Comparison of ENCODE assay signal across 21 cellular contexts in the genomic region with DNA sequence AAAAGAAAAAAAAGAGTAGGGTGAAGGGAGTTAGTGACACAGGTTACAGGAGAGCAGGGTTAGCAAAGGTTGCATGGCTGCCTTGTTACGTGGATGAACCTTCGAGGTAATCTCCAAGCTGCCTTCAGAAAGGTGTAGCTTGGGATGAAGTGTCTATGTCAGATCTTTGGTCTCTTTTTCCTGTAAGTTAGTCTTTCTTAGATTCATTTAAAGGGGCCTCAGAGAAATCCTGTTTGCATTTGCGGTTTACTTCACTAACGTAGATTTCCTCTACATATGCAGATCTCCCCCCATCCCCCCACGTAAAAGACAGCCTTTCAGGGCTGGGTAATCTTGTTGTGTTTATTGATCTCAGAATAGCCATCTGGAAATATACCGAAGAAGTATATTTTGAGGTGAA.
A peak's percentile ranks its signal among the peaks of the same experiment; 100 is the strongest.
DNase-seq lines count a peak whose midpoint lies in the region; ATAC-seq and TF ChIP-seq lines count a peak whose summit lies in the region.
"Had no signal": no experiment of that assay in that cellular context is flagged by ENCODE, and none has a peak within 500 bp of the region (broad histone marks: within the 10 kb centered on the region; RNA-seq: fewer than 3 reads in every experiment).

No MANE protein-coding gene starts in this region.

- H3F3A ChIP-seq in OCI-LY1 (ENCODE audit: insufficient read depth, low read length), result no peaks in the 10 kb centered on the region; the same call in 1 of the 2 replicates

- H3K36me3 Mint-ChIP-seq in activated naive CD8-positive, alpha-beta T cell treated with anti-CD3 and anti-CD28 coated beads, Interleukin-2, amount 50 U/mL, for 24 hours (ENCODE audit: low read depth), result peaks cover 4% of the 10 kb centered on the region
- H3K36me3 Mint-ChIP-seq: natural killer cell had no signal

- no peaks in the 10 kb centered on the region for H4K20me1 ChIP-seq in OCI-LY1 (ENCODE audit: insufficient read depth, low read length)

- DNase-seq in stimulated activated naive CD4-positive, alpha-beta T cell (lab: John Stamatoyannopoulos, UW), result peak in 5 of 6 experiments; percentile 28 to 80 (median 77)
- DNase-seq in stimulated activated naive CD4-positive, alpha-beta T cell treated with Interleukin-2 at 50 U/mL for 16 hours (lab: John Stamatoyannopoulos, UW), result no peak
- peak; percentile 17 for DNase-seq in activated naive CD8-positive, alpha-beta T cell treated with anti-CD3 and anti-CD28 coated beads, Interleukin-2, amount 50 U/mL, for 24 hours
- no peak for DNase-seq in upper lobe of right lung
- DNase-seq in mucosa of descending colon, result no peak
- DNase-seq: DMS 273 treated with DMSO at 0.1 percent for 48 hours; endodermal cell; GF-D8; kidney; mammary epithelial cell; natural killer cell; NCI-H69; PC-3; posterior cingulate gyrus; stimulated activated CD4-positive, alpha-beta T cell treated with anti-CD3 and anti-CD28 coated beads, Interleukin-4, amount 100 ng/mL, for 24 hours had no signal

- no peak for TF ChIP-seq CTCF in OCI-LY1 (IDR thresholded peaks at IDR 0.05; ENCODE audit: low read length)
- TF ChIP-seq CTCF in upper lobe of right lung (IDR thresholded peaks at IDR 0.05), result no peak
- no peak for TF ChIP-seq CTCF in mucosa of descending colon (IDR thresholded peaks at IDR 0.05)

- H3K9me3 ChIP-seq in OCI-LY1 (ENCODE audit: low read length) (no peaks in the 10 kb centered on the region), upper lobe of right lung (no peaks in the 10 kb centered on the region), mucosa of descending colon (no peaks in the 10 kb centered on the region)
- H3K9me3 ChIP-seq: thoracic aorta had no signal

- H3K27ac ChIP-seq in OCI-LY1 (ENCODE audit: low read depth, low read length, poor library complexity, severe bottlenecking) (peak overlapping the region; percentile 62), upper lobe of right lung (no peak overlapping the region)
- H3K27ac ChIP-seq: cardiac muscle cell, hepatocyte, thoracic aorta had no signal

- H3K79me2 ChIP-seq in OCI-LY1 (ENCODE audit: insufficient read depth, low read length), result 0 out of 2 replicates have a peak, but pooled peaks cover 17% of the 10 kb centered on the region
- H3K79me2 ChIP-seq: hepatocyte had no signal

- no peak overlapping the region for H2AFZ ChIP-seq in OCI-LY1 (ENCODE audit: low read length)
- H2AFZ ChIP-seq: hepatocyte had no signal

- no peak overlapping the region for H3K9ac ChIP-seq in OCI-LY1 (ENCODE audit: low read length)

- peak; percentile 17 for ATAC-seq in activated naive CD8-positive, alpha-beta T cell treated with anti-CD3 and anti-CD28 coated beads, Interleukin-2, amount 50 U/mL, for 24 hours
- ATAC-seq in upper lobe of right lung (no peak), HG03108 (IDR thresholded peaks at IDR 0.05; ENCODE audit: unreplicated experiment) (no peak), mucosa of descending colon (no peak)
- ATAC-seq: natural killer cell, PC-3 had no signal

- H3K36me3 ChIP-seq in OCI-LY1 (ENCODE audit: insufficient read depth, low read length) (peaks cover 58% of the 10 kb centered on the region), upper lobe of right lung (peaks cover 18% of the 10 kb centered on the region), mucosa of descending colon (ENCODE audit: low read depth) (no peaks in the 10 kb centered on the region)

- H3K4me2 ChIP-seq in OCI-LY1 (ENCODE audit: low read length), result peak overlapping the region; percentile 39
- H3K4me2 ChIP-seq: hepatocyte had no signal

- H3K4me1 ChIP-seq in OCI-LY1 (ENCODE audit: insufficient read depth, low read length, severe bottlenecking) (peaks cover 30% of the 10 kb centered on the region), upper lobe of right lung (no peaks in the 10 kb centered on the region), mucosa of descending colon (ENCODE audit: low read depth) (no peaks in the 10 kb centered on the region)

- H3K9me2 ChIP-seq in OCI-LY1 (ENCODE audit: low read depth, low read length), result no peaks in the 10 kb centered on the region

- peaks cover 70% of the 10 kb centered on the region for H3K4me1 Mint-ChIP-seq in activated naive CD8-positive, alpha-beta T cell treated with anti-CD3 and anti-CD28 coated beads, Interleukin-2, amount 50 U/mL, for 24 hours

- H3K4me3 Mint-ChIP-seq in activated naive CD8-positive, alpha-beta T cell treated with anti-CD3 and anti-CD28 coated beads, Interleukin-2, amount 50 U/mL, for 24 hours, result peak overlapping the region; percentile 53
- H3K4me3 Mint-ChIP-seq: endodermal cell, natural killer cell had no signal

- intact Hi-C loops in upper lobe of right lung (cut with DNase I), result no loop called here
- intact Hi-C loops in mucosa of descending colon (cut with DNase I, micrococcal nuclease), result no loop called here

- no peak overlapping the region for H3K4me3 ChIP-seq in OCI-LY1 (ENCODE audit: low read depth, low read length, poor library complexity, severe bottlenecking)
- no peak overlapping the region for H3K4me3 ChIP-seq in upper lobe of right lung
- no peak overlapping the region for H3K4me3 ChIP-seq in mucosa of descending colon
- H3K4me3 ChIP-seq: cardiac muscle cell, hepatocyte, SK-N-MC, thoracic aorta had no signal

- H3K27me3 Mint-ChIP-seq in activated naive CD8-positive, alpha-beta T cell treated with anti-CD3 and anti-CD28 coated beads, Interleukin-2, amount 50 U/mL, for 24 hours, result no peaks in the 10 kb centered on the region

- H3K27ac Mint-ChIP-seq in activated naive CD8-positive, alpha-beta T cell treated with anti-CD3 and anti-CD28 coated beads, Interleukin-2, amount 50 U/mL, for 24 hours, result peak overlapping the region; percentile 82
- H3K27ac Mint-ChIP-seq: endodermal cell, natural killer cell had no signal

- H3K9me3 Mint-ChIP-seq in activated naive CD8-positive, alpha-beta T cell treated with anti-CD3 and anti-CD28 coated beads, Interleukin-2, amount 50 U/mL, for 24 hours, result no peaks in the 10 kb centered on the region
- H3K9me3 Mint-ChIP-seq: endodermal cell, natural killer cell had no signal

- H3K27me3 ChIP-seq in OCI-LY1 (ENCODE audit: insufficient read depth, low read length) (no peaks in the 10 kb centered on the region), upper lobe of right lung (no peaks in the 10 kb centered on the region)
- H3K27me3 ChIP-seq: cardiac muscle cell, hepatocyte had no signal

Comparison
In these comparisons a context has a peak if more than half of its experiments do, and no peak if none do; other contexts are left out.
1. DNase-seq: peak in stimulated activated naive CD4-positive, alpha-beta T cell (5 of 6) and activated naive CD8-positive, alpha-beta T cell treated with anti-CD3 and anti-CD28 coated beads, Interleukin-2, amount 50 U/mL, for 24 hours (single experiment); none in stimulated activated naive CD4-positive, alpha-beta T cell treated with Interleukin-2 at 50 U/mL for 16 hours (single experiment), upper lobe of right lung (single experiment) and mucosa of descending colon (0 of 3).